In genomic region chr3:5053021-5053831, GRCh38 we compare ENCODE assay signal across 11 cellular contexts.
A peak's percentile ranks its signal among the peaks of the same experiment; 100 is the strongest.
DNase-seq lines count a peak whose midpoint lies in the region; ATAC-seq and TF ChIP-seq lines count a peak whose summit lies in the region.
"Had no signal": no experiment of that assay in that cellular context is flagged by ENCODE, and none has a peak within 500 bp of the region (broad histone marks: within the 10 kb centered on the region; RNA-seq: fewer than 3 reads in every experiment).

No MANE protein-coding gene starts in this region.

- ATAC-seq in HG02610 (IDR thresholded peaks at IDR 0.05; ENCODE audit: unreplicated experiment) (peak; percentile 30), GM21619 (IDR thresholded peaks at IDR 0.05; ENCODE audit: unreplicated experiment) (no peak), HG02970 (IDR thresholded peaks at IDR 0.05; ENCODE audit: low FRiP score, unreplicated experiment) (no peak)
- ATAC-seq: mucosa of descending colon had no signal

- no peak overlapping the region for H3K4me3 Mint-ChIP-seq in CD8-positive, alpha-beta memory T cell

- H3K27me3 ChIP-seq in neutrophil, result no peaks in the 10 kb centered on the region
- no peaks in the 10 kb centered on the region for H3K27me3 ChIP-seq in CD8-positive, alpha-beta memory T cell (ENCODE audit: insufficient read depth, low read length, poor library complexity, severe bottlenecking)

- H3K36me3 ChIP-seq in neutrophil, result no peaks in the 10 kb centered on the region
- H3K36me3 ChIP-seq in CD8-positive, alpha-beta memory T cell (ENCODE audit: insufficient read depth, low read length), result no peaks in the 10 kb centered on the region

- H3K9me3 ChIP-seq in neutrophil, result no peaks in the 10 kb centered on the region
- no peaks in the 10 kb centered on the region for H3K9me3 ChIP-seq in CD8-positive, alpha-beta memory T cell (ENCODE audit: low read length)
- H3K9me3 ChIP-seq: mucosa of descending colon had no signal

- peak overlapping the region; percentile 82 for H3K27ac ChIP-seq in neutrophil
- H3K27ac ChIP-seq in CD8-positive, alpha-beta memory T cell (ENCODE audit: low read depth, low read length), result no peak overlapping the region

- POLR2A ChIA-PET in CD8-positive, alpha-beta memory T cell (lab: Charles Lee), result interaction anchor here (0.6 kb wide), 1 partner anchor 8 kb away, joined by 3 read pairs; no protein-coding TSS in a partner anchor

- H3K4me3 ChIP-seq in cardiac fibroblast (replicated peaks in 1 of 2; ENCODE audit: low read depth in 2 of 2, low read length in 2 of 2), result no peak overlapping the region
- H3K4me3 ChIP-seq in neutrophil (ENCODE audit: low read depth in 1 of 2, low read length in 1 of 2), result no peak overlapping the region
- no peak overlapping the region for H3K4me3 ChIP-seq in CD8-positive, alpha-beta memory T cell (ENCODE audit: low read length)
- H3K4me3 ChIP-seq: mucosa of descending colon had no signal

- no peak for TF ChIP-seq CTCF in cardiac fibroblast (IDR thresholded peaks at IDR 0.05; ENCODE audit: low read depth, low read length)
- TF ChIP-seq CTCF in neutrophil (IDR thresholded peaks at IDR 0.05), result no peak

- DNase-seq in AG08395 (ENCODE audit: low spot score) (peak; percentile 79), cardiac fibroblast (ENCODE audit: low read depth in 2 of 2) (peak; percentile 49 to 71), putamen (ENCODE audit: low spot score) (no peak)
- DNase-seq in CD8-positive, alpha-beta memory T cell, result no peak
- DNase-seq: NCI-H1105, SHP77 treated with DMSO at 0.1 percent for 48 hours had no signal

- peaks cover 46% of the 10 kb centered on the region in 2 experiments for H3K4me1 ChIP-seq in neutrophil (ENCODE audit: control insufficient read depth in 1 of 2, insufficient read depth in 1 of 2, low read depth in 1 of 2, low read length in 1 of 2)
- no peaks in the 10 kb centered on the region for H3K4me1 ChIP-seq in CD8-positive, alpha-beta memory T cell (ENCODE audit: insufficient read depth, low read length)

- CTCF ChIA-PET in CD8-positive, alpha-beta memory T cell (lab: Charles Lee), result interaction anchor here (0.7 to 4.8 kb wide), 3 partner anchors 339 to 431 kb away, joined by 3 to 40 read pairs (median 4); no protein-coding TSS in a partner anchor

- peak overlapping the region in 2 of 8 donors; percentile 7 to 13 for H3K27ac Mint-ChIP-seq in CD8-positive, alpha-beta memory T cell

- H3K9me3 Mint-ChIP-seq in CD8-positive, alpha-beta memory T cell, result peaks cover 0 to 2% (median 0%) of the 10 kb centered on the region in 5 donors

- H3K4me1 Mint-ChIP-seq in CD8-positive, alpha-beta memory T cell, result no peaks in the 10 kb centered on the region

- no peaks in the 10 kb centered on the region for H3K36me3 Mint-ChIP-seq in CD8-positive, alpha-beta memory T cell

- H3K27me3 Mint-ChIP-seq in CD8-positive, alpha-beta memory T cell, result peaks cover 0 to 2% of the 10 kb centered on the region in 2 donors

Comparison
In these comparisons a context has a peak if more than half of its experiments do, and no peak if none do; other contexts are left out.
1. DNase-seq: peak in AG08395 (single experiment) and cardiac fibroblast (2 of 2); none in putamen (single experiment) and CD8-positive, alpha-beta memory T cell (0 of 5).